ENCODE assay signal across 1 cellular context in genomic region chr1:93668121-93668520, GRCh38.
TF ChIP-seq lines count a peak whose summit lies in the region.

No MANE protein-coding gene starts in this region.

TF ChIP-seq in A549, 52 proteins besides CTCF, POLR2A, EP300 and RAD21 (continued from another document):
- TF ChIP-seq, protein P1, sequence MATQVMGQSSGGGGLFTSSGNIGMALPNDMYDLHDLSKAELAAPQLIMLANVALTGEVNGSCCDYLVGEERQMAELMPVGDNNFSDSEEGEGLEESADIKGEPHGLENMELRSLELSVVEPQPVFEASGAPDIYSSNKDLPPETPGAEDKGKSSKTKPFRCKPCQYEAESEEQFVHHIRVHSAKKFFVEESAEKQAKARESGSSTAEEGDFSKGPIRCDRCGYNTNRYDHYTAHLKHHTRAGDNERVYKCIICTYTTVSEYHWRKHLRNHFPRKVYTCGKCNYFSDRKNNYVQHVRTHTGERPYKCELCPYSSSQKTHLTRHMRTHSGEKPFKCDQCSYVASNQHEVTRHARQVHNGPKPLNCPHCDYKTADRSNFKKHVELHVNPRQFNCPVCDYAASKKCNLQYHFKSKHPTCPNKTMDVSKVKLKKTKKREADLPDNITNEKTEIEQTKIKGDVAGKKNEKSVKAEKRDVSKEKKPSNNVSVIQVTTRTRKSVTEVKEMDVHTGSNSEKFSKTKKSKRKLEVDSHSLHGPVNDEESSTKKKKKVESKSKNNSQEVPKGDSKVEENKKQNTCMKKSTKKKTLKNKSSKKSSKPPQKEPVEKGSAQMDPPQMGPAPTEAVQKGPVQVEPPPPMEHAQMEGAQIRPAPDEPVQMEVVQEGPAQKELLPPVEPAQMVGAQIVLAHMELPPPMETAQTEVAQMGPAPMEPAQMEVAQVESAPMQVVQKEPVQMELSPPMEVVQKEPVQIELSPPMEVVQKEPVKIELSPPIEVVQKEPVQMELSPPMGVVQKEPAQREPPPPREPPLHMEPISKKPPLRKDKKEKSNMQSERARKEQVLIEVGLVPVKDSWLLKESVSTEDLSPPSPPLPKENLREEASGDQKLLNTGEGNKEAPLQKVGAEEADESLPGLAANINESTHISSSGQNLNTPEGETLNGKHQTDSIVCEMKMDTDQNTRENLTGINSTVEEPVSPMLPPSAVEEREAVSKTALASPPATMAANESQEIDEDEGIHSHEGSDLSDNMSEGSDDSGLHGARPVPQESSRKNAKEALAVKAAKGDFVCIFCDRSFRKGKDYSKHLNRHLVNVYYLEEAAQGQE (IDR thresholded peaks at IDR 0.05) = no peak
- TF ChIP-seq GATA3 (IDR thresholded peaks at IDR 0.05; ENCODE audit: borderline replicate concordance) (no peak), MAZ (IDR thresholded peaks at IDR 0.05; ENCODE audit: borderline replicate concordance, low read depth, low read length) (no peak), EHF (CRISPR knock-in tag; IDR thresholded peaks at IDR 0.05) (no peak), MAFK (IDR thresholded peaks at IDR 0.05; ENCODE audit: partially characterized antibody) (no peak), FOSB (CRISPR knock-in tag; IDR thresholded peaks at IDR 0.05) (no peak), KDM1A (IDR thresholded peaks at IDR 0.05; ENCODE audit: low read depth) (no peak), PHF8 (IDR thresholded peaks at IDR 0.05; ENCODE audit: borderline replicate concordance, low read depth) (no peak), CEBPB (IDR thresholded peaks at IDR 0.05) (no peak), BHLHE40 (IDR thresholded peaks at IDR 0.05; ENCODE audit: low read depth, low read length) (no peak), TFCP2L1 (CRISPR knock-in tag; IDR thresholded peaks at IDR 0.05) (no peak), HOXB5 (CRISPR knock-in tag; IDR thresholded peaks at IDR 0.05) (no peak), MAX (IDR thresholded peaks at IDR 0.05) (no peak), HEYL (CRISPR knock-in tag; IDR thresholded peaks at IDR 0.05) (no peak), HDAC2 (IDR thresholded peaks at IDR 0.05) (no peak)
- TF ChIP-seq, protein P2, sequence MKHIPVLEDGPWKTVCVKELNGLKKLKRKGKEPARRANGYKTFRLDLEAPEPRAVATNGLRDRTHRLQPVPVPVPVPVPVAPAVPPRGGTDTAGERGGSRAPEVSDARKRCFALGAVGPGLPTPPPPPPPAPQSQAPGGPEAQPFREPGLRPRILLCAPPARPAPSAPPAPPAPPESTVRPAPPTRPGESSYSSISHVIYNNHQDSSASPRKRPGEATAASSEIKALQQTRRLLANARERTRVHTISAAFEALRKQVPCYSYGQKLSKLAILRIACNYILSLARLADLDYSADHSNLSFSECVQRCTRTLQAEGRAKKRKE (CRISPR knock-in tag; IDR thresholded peaks at IDR 0.05; ENCODE audit: low read depth) = no peak
